Comparison of ENCODE assay signal across 15 cellular contexts in genomic region chr5:172479784-172480115, GRCh38.
"Had no signal": no experiment of that assay in that cellular context is flagged by ENCODE, and none has a peak within 500 bp of the region (broad histone marks: within the 10 kb centered on the region; RNA-seq: fewer than 3 reads in every experiment).

No MANE protein-coding gene starts in this region.

- DNase-seq: activated B cell treated with CpG ODN at 0.5 μM for 24 hours; activated CD4-positive, alpha-beta memory T cell treated with anti-CD3 and anti-CD28 coated beads for 36 hours; activated CD4-positive, alpha-beta T cell treated with anti-CD3 and anti-CD28 coated beads for 4 hours; activated naive CD8-positive, alpha-beta T cell treated with anti-CD3 and anti-CD28 coated beads for 36 hours; activated T-cell treated with anti-CD3 and anti-CD28 coated beads for 4 hours; amniotic stem cell; foreskin melanocyte; mesenchymal stem cell; naive thymus-derived CD8-positive, alpha-beta T cell; stimulated activated CD4-positive, alpha-beta T cell treated with anti-CD3 and anti-CD28 coated beads, Interleukin-2, amount 100 ng/mL, for 24 hours; stimulated activated naive CD4-positive, alpha-beta T cell treated with Interleukin-2 at 50 U/mL for 16 hours had no signal

- H3K36me3 ChIP-seq: tibial nerve had no signal

- H3K4me3 ChIP-seq: SK-N-MC, tibial nerve had no signal

- H3K27me3 ChIP-seq: dorsolateral prefrontal cortex, tibial nerve had no signal

- H3K9me3 ChIP-seq: tibial nerve had no signal

- H3K27ac ChIP-seq: parathyroid adenoma, SK-N-MC had no signal
